8 cellular contexts compared by ENCODE assay signal in the genomic region with DNA sequence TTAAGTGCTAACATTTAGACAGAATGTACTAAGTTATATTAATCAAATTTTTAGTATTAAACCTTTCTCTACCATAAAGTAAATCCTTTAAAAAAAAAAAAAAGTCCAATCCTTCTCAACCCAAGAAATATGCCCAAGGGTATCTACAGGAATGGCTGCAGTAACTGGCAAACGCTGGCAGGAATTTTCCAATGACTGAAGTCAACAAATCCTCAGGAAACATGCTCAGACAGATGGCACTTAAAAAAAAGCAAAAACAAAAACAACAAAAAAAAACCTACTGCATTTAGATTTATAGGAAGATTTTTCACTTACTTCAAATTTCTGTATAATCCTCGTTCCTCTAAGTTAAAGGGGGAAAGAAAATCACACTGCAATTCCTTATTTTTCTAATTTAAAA. TPM values are rescaled to one million over a fixed set of nuclear protein-coding genes. Genes with fewer than 3 reads are reported as not detected.
DNase-seq lines count a peak whose midpoint lies in the region; ATAC-seq, FAIRE-seq and TF ChIP-seq lines count a peak whose summit lies in the region.
"Had no signal": no experiment of that assay in that cellular context is flagged by ENCODE, and none has a peak within 500 bp of the region (broad histone marks: within the 10 kb centered on the region; RNA-seq: fewer than 3 reads in every experiment).

No MANE protein-coding gene starts in this region.

- no peak for DNase-seq in Panc1 (ENCODE audit: low read depth, low spot score)
- DNase-seq in bronchial epithelial cell (ENCODE audit: low read depth) = peak; percentile 75
- no peak for DNase-seq in lower lobe of right lung
- no peak for DNase-seq in suprapubic skin (ENCODE audit: low spot score in 2 of 2)
- no peak for DNase-seq in NCI-H748 (lab: John Stamatoyannopoulos, UW; ENCODE audit: unreplicated experiment)
- no peak for DNase-seq in neuronal stem cell (ENCODE audit: low spot score)
- DNase-seq: stimulated activated naive CD8-positive, alpha-beta T cell treated with anti-CD3 and anti-CD28 coated beads, Interleukin-15, Interleukin-2, amounts not matched to agents 100 U/mL and 50 U/mL, for 24 hours had no signal

- H3K9me3 ChIP-seq in Panc1 (ENCODE audit: control insufficient read depth, insufficient read depth, low read depth, low read length) (no peaks in the 10 kb centered on the region), lower lobe of right lung (no peaks in the 10 kb centered on the region), suprapubic skin (no peaks in the 10 kb centered on the region), neuronal stem cell (replicated peaks in 1 of 2; ENCODE audit: control insufficient read depth in 2 of 2, insufficient read depth in 1 of 2, low read depth in 1 of 2, low read length in 2 of 2) (no peaks in the 10 kb centered on the region)

- no peak for FAIRE-seq in bronchial epithelial cell (lab: Jason Lieb, UNC)

- no peak overlapping the region for H4K8ac ChIP-seq in neuronal stem cell (ENCODE audit: low read depth, low read length)

- TF ChIP-seq POLR2A in suprapubic skin (IDR thresholded peaks at IDR 0.05) = no peak

- H3K36me3 ChIP-seq in Panc1 (ENCODE audit: control insufficient read depth, insufficient read depth, low read length) (no peaks in the 10 kb centered on the region), bronchial epithelial cell (ENCODE audit: control insufficient read depth, insufficient read depth, low read length) (no peaks in the 10 kb centered on the region), lower lobe of right lung (no peaks in the 10 kb centered on the region), suprapubic skin (no peaks in the 10 kb centered on the region), neuronal stem cell (replicated peaks in 1 of 2; ENCODE audit: control insufficient read depth in 2 of 2, insufficient read depth in 2 of 2, low read length in 2 of 2) (peaks cover 0 to 2% of the 10 kb centered on the region in 2 donors)

- peak overlapping the region; percentile 76 for H3K27ac ChIP-seq in Panc1 (ENCODE audit: low read length)
- peak overlapping the region; percentile 62 for H3K27ac ChIP-seq in lower lobe of right lung
- H3K27ac ChIP-seq in suprapubic skin = peak overlapping the region; percentile 87
- H3K27ac ChIP-seq in neuronal stem cell (replicated peaks; ENCODE audit: low read length) = no peak overlapping the region

- no peak overlapping the region for H2AFZ ChIP-seq in neuronal stem cell (ENCODE audit: low read length)

- in situ Hi-C loops in Panc1 (cut with HindIII; ENCODE audit: low pct_unique_long_range_greater_than_20kb, low sequenced_read_pairs) = no loop called here

- H2BK12ac ChIP-seq in neuronal stem cell (ENCODE audit: low read length) = no peak overlapping the region

- no peak overlapping the region for H2BK15ac ChIP-seq in neuronal stem cell (ENCODE audit: low read length)

- no peak overlapping the region for H4K91ac ChIP-seq in neuronal stem cell (ENCODE audit: low read depth, low read length, poor library complexity)

- H3K27me3 ChIP-seq in Panc1 (ENCODE audit: control insufficient read depth, insufficient read depth, low read length) (no peaks in the 10 kb centered on the region), bronchial epithelial cell (ENCODE audit: control insufficient read depth, insufficient read depth, low read length) (no peaks in the 10 kb centered on the region), lower lobe of right lung (ENCODE audit: low read depth) (no peaks in the 10 kb centered on the region), suprapubic skin (no peaks in the 10 kb centered on the region), neuronal stem cell (ENCODE audit: control insufficient read depth in 3 of 3, insufficient read depth in 3 of 3, low read depth in 1 of 3, low read length in 3 of 3) (no peaks in the 10 kb centered on the region)

- no TSS peak for BruUV-seq in Panc1 (replicated peaks; lab: Mats Ljungman, UMichigan)

- CTCF ChIA-PET in Panc1 (lab: Charles Lee) = no interaction called here

- no peak overlapping the region for H2BK5ac ChIP-seq in neuronal stem cell (ENCODE audit: low read length)

- H3K18ac ChIP-seq in neuronal stem cell (ENCODE audit: low read length) = no peak overlapping the region

- H3K23ac ChIP-seq in neuronal stem cell (ENCODE audit: low read depth, low read length, poor library complexity) = no peak overlapping the region

- peaks cover 4% of the 10 kb centered on the region for H3K79me1 ChIP-seq in neuronal stem cell (ENCODE audit: low read depth, low read length)

- H3K4me3 ChIP-seq in Panc1 (ENCODE audit: low read depth in 2 of 2, low read length in 2 of 2) = no peak overlapping the region
- no peak overlapping the region for H3K4me3 ChIP-seq in bronchial epithelial cell (ENCODE audit: low read depth, low read length)
- H3K4me3 ChIP-seq in lower lobe of right lung = no peak overlapping the region
- peak overlapping the region; percentile 19 for H3K4me3 ChIP-seq in suprapubic skin
- no peak overlapping the region for H3K4me3 ChIP-seq in neuronal stem cell (ENCODE audit: low read length in 2 of 2)

- no peak for TF ChIP-seq CTCF in Panc1 (IDR thresholded peaks at IDR 0.05)
- TF ChIP-seq CTCF in bronchial epithelial cell (IDR thresholded peaks at IDR 0.05; ENCODE audit: insufficient read depth, low read length, severe bottlenecking) = no peak
- TF ChIP-seq CTCF in lower lobe of right lung (IDR thresholded peaks at IDR 0.05) = no peak
- no peak for TF ChIP-seq CTCF in suprapubic skin (IDR thresholded peaks at IDR 0.05)

- H2AK5ac ChIP-seq in neuronal stem cell (ENCODE audit: low read depth, low read length) = no peak overlapping the region

- no peak for ATAC-seq in Panc1
- ATAC-seq in lower lobe of right lung = no peak
- no peak for ATAC-seq in HG03135 (IDR thresholded peaks at IDR 0.05; ENCODE audit: unreplicated experiment)

- POLR2A ChIA-PET in Panc1 (lab: Charles Lee) = no interaction called here

- intact Hi-C loops in Panc1 (cut with micrococcal nuclease; ENCODE audit: unreplicated experiment) (no loop called here), lower lobe of right lung (cut with DNase I) (no loop called here)

- no peak overlapping the region for H3K9ac ChIP-seq in neuronal stem cell (ENCODE audit: low read depth, low read length, poor library complexity)

- WGBS in suprapubic skin = 24% methylated on average over 2 of the region's 2 CpGs
- no CpG with 5 or more reads among the region's 2 CpGs for WGBS in neuronal stem cell (ENCODE audit: extremely low coverage in 2 of 2, insufficient read length in 2 of 2, insufficient replicate concordance in 1 of 2), 2 donors

- no peak for TF ChIP-seq EP300 in suprapubic skin (IDR thresholded peaks at IDR 0.05)

- no peak overlapping the region for H3K4ac ChIP-seq in neuronal stem cell (ENCODE audit: low read length)

- no peak overlapping the region for H2BK120ac ChIP-seq in neuronal stem cell (ENCODE audit: low read depth, low read length)

- H3K14ac ChIP-seq in neuronal stem cell (ENCODE audit: low read length) = no peak overlapping the region

- no peak overlapping the region for H3K4me2 ChIP-seq in neuronal stem cell (ENCODE audit: insufficient read depth, low read length, poor library complexity, severe bottlenecking)

- H3K4me1 ChIP-seq in Panc1 (ENCODE audit: control insufficient read depth, insufficient read depth, low read length) (peaks cover 32% of the 10 kb centered on the region), lower lobe of right lung (peaks cover 47% of the 10 kb centered on the region), suprapubic skin (peaks cover 58% of the 10 kb centered on the region), neuronal stem cell (ENCODE audit: control insufficient read depth in 2 of 2, insufficient read depth in 1 of 2, low read depth in 1 of 2, low read length in 2 of 2) (peaks cover 9% of the 10 kb centered on the region in 2 donors)

RNA-seq across cellular contexts. Expression of a gene that starts 0.7 kb away (rescaled TPM):
- total RNA-seq in Panc1 (2021; ENCODE audit: unreplicated experiment) (72.8 TPM), bronchial epithelial cell (12.6 and 22.5 TPM in 2 replicates), lower lobe of right lung (118 TPM), suprapubic skin (100 to 1,000 TPM in 1 of 4 donors, 10 to 100 TPM in 3; 52.9 to 129 (median 72.1) TPM)
- 64.8 TPM for polyA plus RNA-seq in Panc1 (2012; ENCODE audit: insufficient read length)
- 26.6 TPM for polyA plus RNA-seq in neuronal stem cell (2013, experiment 1 of 2)
- 28.1 TPM for polyA plus RNA-seq in neuronal stem cell (2013, experiment 2 of 2)
